In the genomic region with DNA sequence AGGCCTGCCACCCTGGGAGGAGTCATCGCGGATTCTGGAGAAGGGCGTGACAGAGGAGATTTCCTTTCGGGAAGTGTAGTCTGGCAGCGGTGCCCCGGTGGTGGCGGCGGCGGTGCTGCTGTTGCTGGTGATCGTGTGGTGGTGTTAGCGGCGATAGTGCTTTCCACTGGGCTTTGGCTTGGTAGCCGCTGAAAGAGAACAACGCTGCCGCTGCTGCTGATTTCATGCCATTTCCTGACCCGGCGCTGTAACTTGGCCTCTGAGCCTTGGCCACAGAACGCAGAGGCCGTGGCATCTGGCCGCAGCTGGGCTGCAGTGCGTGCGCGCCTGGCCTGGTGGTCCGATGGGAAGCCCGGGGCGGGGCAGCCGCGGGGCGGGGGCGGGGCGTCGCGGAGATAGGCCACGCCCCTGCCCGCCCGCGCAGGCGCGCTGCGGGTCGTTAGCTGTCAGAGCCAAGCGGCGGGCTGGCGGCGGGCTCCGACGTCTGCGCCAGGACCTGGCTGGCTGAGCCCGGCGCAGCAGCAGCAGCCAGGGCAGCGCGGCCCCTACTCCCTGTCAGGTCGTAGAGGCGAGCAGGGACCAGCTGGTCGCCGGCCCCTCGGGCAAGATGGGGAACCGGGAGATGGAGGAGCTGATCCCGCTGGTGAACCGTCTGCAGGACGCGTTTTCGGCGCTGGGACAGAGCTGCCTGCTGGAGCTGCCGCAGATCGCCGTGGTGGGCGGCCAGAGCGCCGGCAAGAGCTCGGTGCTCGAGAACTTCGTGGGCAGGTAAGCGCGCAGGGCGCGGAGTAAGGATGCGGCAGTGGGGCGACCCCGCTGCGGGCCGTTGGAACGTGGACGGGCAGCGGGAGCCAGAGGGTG, we compare ENCODE assay signal across 8 cellular contexts. TPM values are rescaled to one million over a fixed set of nuclear protein-coding genes. Genes with fewer than 3 reads are reported as not detected.
DNase-seq lines count a peak whose midpoint lies in the region; ATAC-seq and TF ChIP-seq lines count a peak whose summit lies in the region.

DNM3 (plus strand) TSS at position 449 of the 861 bp plus-strand sequence; CDS start at position 608, 159 bp downstream.

- H3K79me2 ChIP-seq in smooth muscle cell (ENCODE audit: low read depth), result no peaks in the 10 kb centered on the region

- peaks cover 14% of the 10 kb centered on the region for H3K27me3 ChIP-seq in smooth muscle cell (ENCODE audit: low read depth)

- peak within 1 kb of the TSS; percentile 85 for H3K4me3 Mint-ChIP-seq in activated B cell treated with CpG ODN at 0.5 μM for 24 hours

- CTCF ChIA-PET in activated B cell treated with CpG ODN at 0.5 μM for 24 hours (lab: Charles Lee), result no interaction called here

- no peaks in the 10 kb centered on the region for H3K36me3 ChIP-seq in smooth muscle cell (ENCODE audit: low read depth)

- H3K4me3 ChIP-seq in cardiac fibroblast (replicated peaks in 1 of 2; ENCODE audit: low read depth in 2 of 2, low read length in 2 of 2), result peak within 1 kb of the TSS; percentile 63 to 64
- peak within 1 kb of the TSS; percentile 82 for H3K4me3 ChIP-seq in smooth muscle cell

- H3K4me2 ChIP-seq in smooth muscle cell, result peak within 1 kb of the TSS; percentile 89

- H3K4me1 ChIP-seq in smooth muscle cell (ENCODE audit: low read depth), result peaks cover 3% of the 10 kb centered on the region

- no peaks in the 10 kb centered on the region for H4K20me1 ChIP-seq in smooth muscle cell (ENCODE audit: low read depth)

- H3K9me3 Mint-ChIP-seq in activated B cell treated with CpG ODN at 0.5 μM for 24 hours, result no peaks in the 10 kb centered on the region

- peaks cover 20% of the 10 kb centered on the region for H3K27me3 Mint-ChIP-seq in activated B cell treated with CpG ODN at 0.5 μM for 24 hours

- H3K4me1 Mint-ChIP-seq in activated B cell treated with CpG ODN at 0.5 μM for 24 hours, result peaks cover 18% of the 10 kb centered on the region

- intact Hi-C loops in activated B cell treated with CpG ODN at 0.5 μM for 24 hours (cut with micrococcal nuclease), result loop anchor here (1.0 to 5.0 kb wide), 4 partner anchors 60 to 691 kb away; partner anchors contain the start of genes METTL13, PRRC2C, SUCO and VAMP4

- peak within 1 kb of the TSS; percentile 52 for H3K27ac ChIP-seq in smooth muscle cell (ENCODE audit: low read depth)

- H3F3A ChIP-seq in smooth muscle cell (ENCODE audit: low read depth), result no peaks in the 10 kb centered on the region

- peak within 1 kb of the TSS; percentile 55 for H3K9ac ChIP-seq in smooth muscle cell (ENCODE audit: low read depth)

- H3K27ac Mint-ChIP-seq in activated B cell treated with CpG ODN at 0.5 μM for 24 hours, result peak within 1 kb of the TSS; percentile 36

- in situ Hi-C loops in GM13977 (cut with MboI; ENCODE audit: low pct_unique_long_range_greater_than_20kb, low sequenced_read_pairs, unreplicated experiment), result no loop called here

- under 1% methylated on average over 75 of the region's 85 CpGs for WGBS in smooth muscle cell (ENCODE audit: low lambda C conversion rate)

- ATAC-seq in HG02798 (IDR thresholded peaks at IDR 0.05; ENCODE audit: poor library complexity, unreplicated experiment) (peak; percentile 90), activated B cell treated with CpG ODN at 0.5 μM for 24 hours (ENCODE audit: low read depth) (peak; percentile 94)

- POLR2A ChIA-PET in activated B cell treated with CpG ODN at 0.5 μM for 24 hours (lab: Charles Lee), result interaction anchor here (0.8 to 1.0 kb wide), 2 partner anchors 98 to 691 kb away, joined by 3 read pairs; no protein-coding TSS in a partner anchor

- no peaks in the 10 kb centered on the region for H3K36me3 Mint-ChIP-seq in activated B cell treated with CpG ODN at 0.5 μM for 24 hours (ENCODE audit: low read depth)

- DNase-seq in GM13977 (ENCODE audit: low spot score) (peak; percentile 94), NCI-H1930 (lab: John Stamatoyannopoulos, UW) (peak; percentile 46 to 82), activated B cell treated with CpG ODN at 0.5 μM for 24 hours (peak; percentile 91), cardiac fibroblast (ENCODE audit: low read depth in 2 of 2) (peak; percentile 75 to 88), inferior parietal cortex (ENCODE audit: extremely low spot score) (peak; percentile 85), smooth muscle cell (lab: John Stamatoyannopoulos, UW; ENCODE audit: unreplicated experiment) (peak; percentile 74), GF-D8 (lab: John Stamatoyannopoulos, UW) (no peak)

- TF ChIP-seq CTCF in GM13977 (IDR thresholded peaks at IDR 0.05; ENCODE audit: extremely low read depth, insufficient read depth, missing control alignments), result no peak
- TF ChIP-seq CTCF in activated B cell treated with CpG ODN at 0.5 μM for 24 hours (IDR thresholded peaks at IDR 0.05), result no peak
- TF ChIP-seq CTCF in cardiac fibroblast (IDR thresholded peaks at IDR 0.05; ENCODE audit: low read depth, low read length), result no peak
- TF ChIP-seq CTCF in smooth muscle cell (IDR thresholded peaks at IDR 0.05; ENCODE audit: borderline replicate concordance, insufficient read depth, poor library complexity, severe bottlenecking), result no peak

- peak within 1 kb of the TSS; percentile 97 for H2AFZ ChIP-seq in smooth muscle cell (ENCODE audit: low read depth)

- H3K9me3 ChIP-seq in smooth muscle cell (replicated peaks; ENCODE audit: low read depth), result no peaks in the 10 kb centered on the region

RNA-seq across cellular contexts. Expression of gene DNM3, which starts in this region (rescaled TPM):
- 1.9 and 2.1 TPM in 2 replicates for total RNA-seq in activated B cell treated with CpG ODN at 0.5 μM for 24 hours
- 3.0 TPM in 2 replicates for total RNA-seq in smooth muscle cell
- polyA plus RNA-seq in smooth muscle cell, result 1.7 and 1.8 TPM in 2 replicates
